ENCODE assay signal across 11 cellular contexts in genomic region chr7:10706875-10707493, GRCh38.
DNase-seq lines count a peak whose midpoint lies in the region; ATAC-seq and TF ChIP-seq lines count a peak whose summit lies in the region.
"Had no signal": no experiment of that assay in that cellular context is flagged by ENCODE, and none has a peak within 500 bp of the region (broad histone marks: within the 10 kb centered on the region; RNA-seq: fewer than 3 reads in every experiment).

No MANE protein-coding gene starts in this region.

- H3K27me3 ChIP-seq in SK-N-SH (ENCODE audit: insufficient read depth) = no peaks in the 10 kb centered on the region
- no peaks in the 10 kb centered on the region for H3K27me3 ChIP-seq in aorta (ENCODE audit: control insufficient read depth in 1 of 2, insufficient read depth in 2 of 2, low read length in 1 of 2)

- no peak overlapping the region for H3K27ac Mint-ChIP-seq in stimulated activated naive B cell treated with anti-CD40 and anti-IgM and Interleukin-4, amounts not matched to agents 10 μg/mL and 1 μg/mL and 100 μg/mL, for 72 hours

- H3K36me3 ChIP-seq in SK-N-SH (replicated peaks in 1 of 2; ENCODE audit: control insufficient read depth in 1 of 2, insufficient read depth in 2 of 2, low read length in 1 of 2) = no peaks in the 10 kb centered on the region
- H3K36me3 ChIP-seq in aorta (ENCODE audit: control insufficient read depth in 1 of 2, insufficient read depth in 2 of 2, low read length in 1 of 2) = no peaks in the 10 kb centered on the region
- H3K36me3 ChIP-seq: WERI-Rb-1 had no signal

- no peaks in the 10 kb centered on the region for H3K79me2 ChIP-seq in SK-N-SH (ENCODE audit: insufficient read depth)

- CTCF ChIA-PET in HEK293T (lab: Yijun Ruan, JAX) (no interaction called here), SK-N-SH (lab: Yijun Ruan, JAX) (interaction anchor here (0.6 to 0.8 kb wide), 4 partner anchors 10 to 716 kb away, joined by 3 read pairs; no protein-coding TSS in a partner anchor)

- TF ChIP-seq CTCF in SK-N-SH (IDR thresholded peaks at IDR 0.05) = no peak

- H3K9ac ChIP-seq in SK-N-SH = no peak overlapping the region

- peak overlapping the region in 1 of 2 experiments; percentile 56; a peak in 2 of 4 replicates for H3K27ac ChIP-seq in SK-N-SH (ENCODE audit: low read depth in 2 of 2, low read length in 1 of 2)
- no peak overlapping the region for H3K27ac ChIP-seq in aorta (ENCODE audit: low read depth in 1 of 2, low read length in 2 of 2)
- H3K27ac ChIP-seq: skin epidermis, WERI-Rb-1 had no signal

- no peak for TF ChIP-seq EP300 in SK-N-SH (IDR thresholded peaks at IDR 0.05; ENCODE audit: borderline replicate concordance in 1 of 2, low read depth in 1 of 2, low read length in 1 of 2)

- H3K4me1 Mint-ChIP-seq in stimulated activated naive B cell treated with anti-CD40 and anti-IgM and Interleukin-4, amounts not matched to agents 10 μg/mL and 1 μg/mL and 100 μg/mL, for 72 hours = peaks cover 6 to 10% of the 10 kb centered on the region in 2 donors

- DNase-seq in NOMO-1 treated with DMSO at 0.1 percent for 48 hours (lab: John Stamatoyannopoulos, UW; ENCODE audit: unreplicated experiment) (peak; percentile 7), NOMO-1 treated with dmso at 0.1 percent for 144 hours (lab: John Stamatoyannopoulos, UW; ENCODE audit: unreplicated experiment) (no peak), HEK293T (ENCODE audit: extremely low spot score) (no peak), COR-L47 (lab: John Stamatoyannopoulos, UW) (no peak), SK-N-SH (no peak), aorta (no peak)
- DNase-seq in stimulated activated naive B cell treated with anti-CD40 and anti-IgM and Interleukin-4, amounts not matched to agents 10 μg/mL and 1 μg/mL and 100 μg/mL, for 72 hours = peak; percentile 32
- DNase-seq: hippocampal formation, WERI-Rb-1 had no signal

- no peaks in the 10 kb centered on the region for H3K36me3 Mint-ChIP-seq in stimulated activated naive B cell treated with anti-CD40 and anti-IgM and Interleukin-4, amounts not matched to agents 10 μg/mL and 1 μg/mL and 100 μg/mL, for 72 hours

- H3K9me3 ChIP-seq in SK-N-SH = peaks cover 11% of the 10 kb centered on the region
- H3K9me3 ChIP-seq in aorta (ENCODE audit: control insufficient read depth, low read length) = no peaks in the 10 kb centered on the region

- H3K4me3 Mint-ChIP-seq in stimulated activated naive B cell treated with anti-CD40 and anti-IgM and Interleukin-4, amounts not matched to agents 10 μg/mL and 1 μg/mL and 100 μg/mL, for 72 hours = peak overlapping the region in 1 of 2 donors; percentile 32

- H3F3A ChIP-seq in SK-N-SH (replicated peaks; ENCODE audit: insufficient read depth) = no peaks in the 10 kb centered on the region

- no peak for TF ChIP-seq RAD21 in SK-N-SH (IDR thresholded peaks at IDR 0.05; ENCODE audit: low read length)

- H3K4me2 ChIP-seq in SK-N-SH = no peak overlapping the region

- no peak overlapping the region for H2AFZ ChIP-seq in SK-N-SH (ENCODE audit: low read depth)

- ATAC-seq in HG03342 (IDR thresholded peaks at IDR 0.05; ENCODE audit: unreplicated experiment) = peak; percentile 100
- peak; percentile 97 to 99 for ATAC-seq in stimulated activated naive B cell treated with anti-CD40 and anti-IgM and Interleukin-4, amounts not matched to agents 10 μg/mL and 1 μg/mL and 100 μg/mL, for 72 hours (replicated peaks)
- ATAC-seq in aorta (ENCODE audit: low FRiP score) = no peak

- no peaks in the 10 kb centered on the region for H3K9me3 Mint-ChIP-seq in stimulated activated naive B cell treated with anti-CD40 and anti-IgM and Interleukin-4, amounts not matched to agents 10 μg/mL and 1 μg/mL and 100 μg/mL, for 72 hours

- H3K4me3 ChIP-seq in SK-N-SH (ENCODE audit: low read depth in 2 of 2, low read length in 1 of 2) = no peak overlapping the region
- no peak overlapping the region for H3K4me3 ChIP-seq in aorta (ENCODE audit: low read length in 2 of 2)
- H3K4me3 ChIP-seq: skin epidermis had no signal

- POLR2A ChIA-PET in HEK293T (lab: Yijun Ruan, JAX) (no interaction called here), SK-N-SH (lab: Yijun Ruan, JAX) (no interaction called here)

- H4K20me1 ChIP-seq in SK-N-SH (ENCODE audit: insufficient read depth) = no peaks in the 10 kb centered on the region

- WGBS in SK-N-SH (ENCODE audit: low lambda C conversion rate) = 45% methylated on average over 3 of the region's 3 CpGs
- WGBS in aorta, 2 donors = 67 to 77% methylated on average over 3 of the region's 3 CpGs

- intact Hi-C loops in aorta (cut with DNase I) = no loop called here

- H3K4me1 ChIP-seq in SK-N-SH (ENCODE audit: control insufficient read depth in 1 of 2, insufficient read depth in 2 of 2, low read depth in 1 of 2, low read length in 1 of 2) = peaks cover 0 to 5% of the 10 kb centered on the region in 2 experiments; a peak in 2 of 4 replicates
- H3K4me1 ChIP-seq in aorta (ENCODE audit: control insufficient read depth in 1 of 2, insufficient read depth in 2 of 2, low read length in 2 of 2) = no peaks in the 10 kb centered on the region

- no peaks in the 10 kb centered on the region for H3K27me3 Mint-ChIP-seq in stimulated activated naive B cell treated with anti-CD40 and anti-IgM and Interleukin-4, amounts not matched to agents 10 μg/mL and 1 μg/mL and 100 μg/mL, for 72 hours

- peaks cover 4% of the 10 kb centered on the region; the same call in 1 of the 2 replicates for H3K9me2 ChIP-seq in SK-N-SH

TF ChIP-seq in HEK293T, 16 proteins besides CTCF, POLR2A, EP300 and RAD21:
- TF ChIP-seq, protein P1, sequence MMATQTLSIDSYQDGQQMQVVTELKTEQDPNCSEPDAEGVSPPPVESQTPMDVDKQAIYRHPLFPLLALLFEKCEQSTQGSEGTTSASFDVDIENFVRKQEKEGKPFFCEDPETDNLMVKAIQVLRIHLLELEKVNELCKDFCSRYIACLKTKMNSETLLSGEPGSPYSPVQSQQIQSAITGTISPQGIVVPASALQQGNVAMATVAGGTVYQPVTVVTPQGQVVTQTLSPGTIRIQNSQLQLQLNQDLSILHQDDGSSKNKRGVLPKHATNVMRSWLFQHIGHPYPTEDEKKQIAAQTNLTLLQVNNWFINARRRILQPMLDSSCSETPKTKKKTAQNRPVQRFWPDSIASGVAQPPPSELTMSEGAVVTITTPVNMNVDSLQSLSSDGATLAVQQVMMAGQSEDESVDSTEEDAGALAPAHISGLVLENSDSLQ (IDR thresholded peaks at IDR 0.05) = 0 out of 2 replicates have a peak, but pooled peaks have one; percentile 15
- no peak for TF ChIP-seq HDGF (IDR thresholded peaks at IDR 0.05; ENCODE audit: borderline replicate concordance)

TF ChIP-seq in SK-N-SH, 30 proteins besides CTCF, POLR2A, EP300 and RAD21:
- TF ChIP-seq SIN3A (IDR thresholded peaks at IDR 0.05; ENCODE audit: borderline replicate concordance, low read depth, low read length) (no peak), MEF2A (IDR thresholded peaks at IDR 0.05; ENCODE audit: borderline replicate concordance, low read depth) (no peak), PBX3 (IDR thresholded peaks at IDR 0.05) (no peak), FOSL2 (IDR thresholded peaks at IDR 0.05; ENCODE audit: borderline replicate concordance, low read depth) (no peak), TAF1 (IDR thresholded peaks at IDR 0.05; ENCODE audit: borderline replicate concordance, low read depth, low read length) (no peak), FOXJ3 (CRISPR knock-in tag; IDR thresholded peaks at IDR 0.05) (no peak), FOXM1 (IDR thresholded peaks at IDR 0.05; ENCODE audit: low read depth) (no peak), TEAD4 (IDR thresholded peaks at IDR 0.05; ENCODE audit: borderline replicate concordance, insufficient read depth) (no peak), MXI1 (IDR thresholded peaks at IDR 0.05; ENCODE audit: low read depth, low read length) (no peak), USF1 (IDR thresholded peaks at IDR 0.05; ENCODE audit: borderline replicate concordance, low read depth) (no peak), NFIC (IDR thresholded peaks at IDR 0.05; ENCODE audit: borderline replicate concordance) (no peak)
- TF ChIP-seq, protein P2, sequence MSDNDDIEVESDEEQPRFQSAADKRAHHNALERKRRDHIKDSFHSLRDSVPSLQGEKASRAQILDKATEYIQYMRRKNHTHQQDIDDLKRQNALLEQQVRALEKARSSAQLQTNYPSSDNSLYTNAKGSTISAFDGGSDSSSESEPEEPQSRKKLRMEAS (IDR thresholded peaks at IDR 0.05; ENCODE audit: low read depth) = no peak
- TF ChIP-seq, protein P3, sequence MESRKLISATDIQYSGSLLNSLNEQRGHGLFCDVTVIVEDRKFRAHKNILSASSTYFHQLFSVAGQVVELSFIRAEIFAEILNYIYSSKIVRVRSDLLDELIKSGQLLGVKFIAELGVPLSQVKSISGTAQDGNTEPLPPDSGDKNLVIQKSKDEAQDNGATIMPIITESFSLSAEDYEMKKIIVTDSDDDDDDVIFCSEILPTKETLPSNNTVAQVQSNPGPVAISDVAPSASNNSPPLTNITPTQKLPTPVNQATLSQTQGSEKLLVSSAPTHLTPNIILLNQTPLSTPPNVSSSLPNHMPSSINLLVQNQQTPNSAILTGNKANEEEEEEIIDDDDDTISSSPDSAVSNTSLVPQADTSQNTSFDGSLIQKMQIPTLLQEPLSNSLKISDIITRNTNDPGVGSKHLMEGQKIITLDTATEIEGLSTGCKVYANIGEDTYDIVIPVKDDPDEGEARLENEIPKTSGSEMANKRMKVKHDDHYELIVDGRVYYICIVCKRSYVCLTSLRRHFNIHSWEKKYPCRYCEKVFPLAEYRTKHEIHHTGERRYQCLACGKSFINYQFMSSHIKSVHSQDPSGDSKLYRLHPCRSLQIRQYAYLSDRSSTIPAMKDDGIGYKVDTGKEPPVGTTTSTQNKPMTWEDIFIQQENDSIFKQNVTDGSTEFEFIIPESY (IDR thresholded peaks at IDR 0.05; ENCODE audit: borderline replicate concordance, low read depth) = no peak

Comparison
In these comparisons a context has a peak if more than half of its experiments do, and no peak if none do; other contexts are left out.
1. DNase-seq: peak in NOMO-1 treated with DMSO at 0.1 percent for 48 hours (single experiment) and stimulated activated naive B cell treated with anti-CD40 and anti-IgM and Interleukin-4, amounts not matched to agents 10 μg/mL and 1 μg/mL and 100 μg/mL, for 72 hours (single experiment); none in NOMO-1 treated with dmso at 0.1 percent for 144 hours (single experiment), HEK293T (single experiment), COR-L47 (single experiment), SK-N-SH (single experiment) and aorta (0 of 2).